9 cellular contexts compared by ENCODE assay signal in genomic region chr20:58895796-58896180, GRCh38. TPM values are rescaled to one million over a fixed set of nuclear protein-coding genes. Genes with fewer than 3 reads are reported as not detected.
DNase-seq lines count a peak whose midpoint lies in the region; ATAC-seq lines count a peak whose summit lies in the region.
"Had no signal": no experiment of that assay in that cellular context is flagged by ENCODE, and none has a peak within 500 bp of the region (broad histone marks: within the 10 kb centered on the region; RNA-seq: fewer than 3 reads in every experiment).

No MANE protein-coding gene starts in this region.

- POLR2A ChIA-PET in activated CD4-positive, alpha-beta memory T cell treated with anti-CD3 and anti-CD28 coated beads for 36 hours (lab: Charles Lee): no interaction called here
- POLR2A ChIA-PET in activated CD4-positive, alpha-beta memory T cell treated with anti-CD3 and anti-CD28 coated beads, Interleukin-2, amount 10 ng/mL, durations not matched to agents 7 days and 5 days (lab: Charles Lee): no interaction called here

- peaks cover 8% of the 10 kb centered on the region for H3K4me1 ChIP-seq in right cardiac atrium (ENCODE audit: control insufficient read depth, insufficient read depth, low read length)

- H3K36me3 Mint-ChIP-seq in activated CD4-positive, alpha-beta memory T cell treated with anti-CD3 and anti-CD28 coated beads for 36 hours: peaks cover 53% of the 10 kb centered on the region
- peaks cover 71% of the 10 kb centered on the region for H3K36me3 Mint-ChIP-seq in activated CD4-positive, alpha-beta memory T cell treated with anti-CD3 and anti-CD28 coated beads, Interleukin-2, amount 10 ng/mL, durations not matched to agents 7 days and 5 days (ENCODE audit: low read depth)
- peaks cover 14 to 72% of the 10 kb centered on the region in 2 donors for H3K36me3 Mint-ChIP-seq in activated naive CD4-positive, alpha-beta T cell treated with anti-CD3 and anti-CD28 coated beads, Interleukin-2, amount 50 U/mL, for 72 hours
- peaks cover 29 to 52% of the 10 kb centered on the region in 2 donors for H3K36me3 Mint-ChIP-seq in stimulated activated naive B cell treated with anti-CD40 and anti-IgM and Interleukin-4, amounts not matched to agents 10 μg/mL and 1 μg/mL and 100 μg/mL, for 72 hours

- no peaks in the 10 kb centered on the region for H3K9me3 ChIP-seq in right cardiac atrium (ENCODE audit: control insufficient read depth, low read length)

- CTCF ChIA-PET in activated CD4-positive, alpha-beta memory T cell treated with anti-CD3 and anti-CD28 coated beads for 36 hours (lab: Charles Lee): no interaction called here
- CTCF ChIA-PET in activated CD4-positive, alpha-beta memory T cell treated with anti-CD3 and anti-CD28 coated beads, Interleukin-2, amount 10 ng/mL, durations not matched to agents 7 days and 5 days (lab: Charles Lee): no interaction called here

- H3K4me3 Mint-ChIP-seq in activated CD4-positive, alpha-beta memory T cell treated with anti-CD3 and anti-CD28 coated beads for 36 hours: no peak overlapping the region
- H3K4me3 Mint-ChIP-seq in activated CD4-positive, alpha-beta memory T cell treated with anti-CD3 and anti-CD28 coated beads, Interleukin-2, amount 10 ng/mL, durations not matched to agents 7 days and 5 days: no peak overlapping the region
- peak overlapping the region; percentile 44 to 56 for H3K4me3 Mint-ChIP-seq in stimulated activated naive B cell treated with anti-CD40 and anti-IgM and Interleukin-4, amounts not matched to agents 10 μg/mL and 1 μg/mL and 100 μg/mL, for 72 hours

- no peaks in the 10 kb centered on the region for H3K9me3 Mint-ChIP-seq in activated CD4-positive, alpha-beta memory T cell treated with anti-CD3 and anti-CD28 coated beads for 36 hours
- H3K9me3 Mint-ChIP-seq in activated CD4-positive, alpha-beta memory T cell treated with anti-CD3 and anti-CD28 coated beads, Interleukin-2, amount 10 ng/mL, durations not matched to agents 7 days and 5 days: no peaks in the 10 kb centered on the region
- H3K9me3 Mint-ChIP-seq in activated naive CD4-positive, alpha-beta T cell treated with anti-CD3 and anti-CD28 coated beads, Interleukin-2, amount 50 U/mL, for 72 hours: no peaks in the 10 kb centered on the region
- H3K9me3 Mint-ChIP-seq in stimulated activated naive B cell treated with anti-CD40 and anti-IgM and Interleukin-4, amounts not matched to agents 10 μg/mL and 1 μg/mL and 100 μg/mL, for 72 hours: no peaks in the 10 kb centered on the region

- peak overlapping the region; percentile 76 for H3K27ac Mint-ChIP-seq in activated CD4-positive, alpha-beta memory T cell treated with anti-CD3 and anti-CD28 coated beads for 36 hours
- no peak overlapping the region for H3K27ac Mint-ChIP-seq in activated CD4-positive, alpha-beta memory T cell treated with anti-CD3 and anti-CD28 coated beads, Interleukin-2, amount 10 ng/mL, durations not matched to agents 7 days and 5 days
- peak overlapping the region; percentile 98 to 100 for H3K27ac Mint-ChIP-seq in activated naive CD4-positive, alpha-beta T cell treated with anti-CD3 and anti-CD28 coated beads, Interleukin-2, amount 50 U/mL, for 72 hours
- peak overlapping the region; percentile 76 for H3K27ac Mint-ChIP-seq in stimulated activated naive B cell treated with anti-CD40 and anti-IgM and Interleukin-4, amounts not matched to agents 10 μg/mL and 1 μg/mL and 100 μg/mL, for 72 hours

- H3K27me3 ChIP-seq in right cardiac atrium (ENCODE audit: control insufficient read depth, insufficient read depth): no peaks in the 10 kb centered on the region

- no peak for DNase-seq in activated CD4-positive, alpha-beta memory T cell treated with anti-CD3 and anti-CD28 coated beads for 36 hours
- no peak for DNase-seq in activated CD4-positive, alpha-beta memory T cell treated with anti-CD3 and anti-CD28 coated beads, Interleukin-2, amount 10 ng/mL, durations not matched to agents 7 days and 5 days
- DNase-seq in activated naive CD4-positive, alpha-beta T cell treated with anti-CD3 and anti-CD28 coated beads, Interleukin-2, amount 50 U/mL, for 72 hours (ENCODE audit: low spot score in 2 of 2): no peak
- peak in 2 of 3 donors; percentile 26 to 65 for DNase-seq in right cardiac atrium
- DNase-seq in stimulated activated naive B cell treated with anti-CD40 and anti-IgM and Interleukin-4, amounts not matched to agents 10 μg/mL and 1 μg/mL and 100 μg/mL, for 72 hours: no peak
- DNase-seq in GF-D8 (lab: John Stamatoyannopoulos, UW): no peak
- DNase-seq in NCI-H1092 treated with DMSO at 0.1 percent for 48 hours (lab: John Stamatoyannopoulos, UW): no peak

- no peak overlapping the region for H3K27ac ChIP-seq in right cardiac atrium (ENCODE audit: low read length)

- intact Hi-C loops in activated CD4-positive, alpha-beta memory T cell treated with anti-CD3 and anti-CD28 coated beads for 36 hours (cut with micrococcal nuclease): no loop called here
- intact Hi-C loops in right cardiac atrium (cut with DNase I): loop anchor here in 3 of 4 donors (10.0 kb wide), 3 partner anchors 89 to 149 kb away; partner anchors contain the start of genes NELFCD (in 2 of the 3), PRELID3B (in 1 of the 3) and TUBB1 (in 1 of the 3)

- ATAC-seq in activated naive CD4-positive, alpha-beta T cell treated with anti-CD3 and anti-CD28 coated beads, Interleukin-2, amount 50 U/mL, for 72 hours: no peak
- ATAC-seq in right cardiac atrium (no peak), GM21381 (IDR thresholded peaks at IDR 0.05; ENCODE audit: unreplicated experiment) (no peak)
- ATAC-seq in stimulated activated naive B cell treated with anti-CD40 and anti-IgM and Interleukin-4, amounts not matched to agents 10 μg/mL and 1 μg/mL and 100 μg/mL, for 72 hours (replicated peaks): no peak
- ATAC-seq: Panc1 had no signal

- WGBS in right cardiac atrium: 20% methylated on average over 11 of the region's 11 CpGs

- H3K4me3 ChIP-seq in right cardiac atrium (ENCODE audit: low read length): no peak overlapping the region

- peaks cover 61% of the 10 kb centered on the region for H3K4me1 Mint-ChIP-seq in activated CD4-positive, alpha-beta memory T cell treated with anti-CD3 and anti-CD28 coated beads for 36 hours (ENCODE audit: low read depth)
- peaks cover 53% of the 10 kb centered on the region for H3K4me1 Mint-ChIP-seq in activated CD4-positive, alpha-beta memory T cell treated with anti-CD3 and anti-CD28 coated beads, Interleukin-2, amount 10 ng/mL, durations not matched to agents 7 days and 5 days
- H3K4me1 Mint-ChIP-seq in stimulated activated naive B cell treated with anti-CD40 and anti-IgM and Interleukin-4, amounts not matched to agents 10 μg/mL and 1 μg/mL and 100 μg/mL, for 72 hours: peaks cover 36 to 72% of the 10 kb centered on the region in 2 donors

- no peaks in the 10 kb centered on the region for H3K27me3 Mint-ChIP-seq in activated CD4-positive, alpha-beta memory T cell treated with anti-CD3 and anti-CD28 coated beads for 36 hours
- no peaks in the 10 kb centered on the region for H3K27me3 Mint-ChIP-seq in activated CD4-positive, alpha-beta memory T cell treated with anti-CD3 and anti-CD28 coated beads, Interleukin-2, amount 10 ng/mL, durations not matched to agents 7 days and 5 days
- H3K27me3 Mint-ChIP-seq in stimulated activated naive B cell treated with anti-CD40 and anti-IgM and Interleukin-4, amounts not matched to agents 10 μg/mL and 1 μg/mL and 100 μg/mL, for 72 hours: no peaks in the 10 kb centered on the region

RNA-seq across cellular contexts. Expression of gene GNAS, which starts 43.3 kb away (rescaled TPM):
- total RNA-seq in activated CD4-positive, alpha-beta memory T cell treated with anti-CD3 and anti-CD28 coated beads for 36 hours: 100 to 1,000 TPM; 658 to 692 TPM
- total RNA-seq in activated CD4-positive, alpha-beta memory T cell treated with anti-CD3 and anti-CD28 coated beads, Interleukin-2, amount 10 ng/mL, durations not matched to agents 7 days and 5 days: 100 to 1,000 TPM; 790 to 809 TPM
- total RNA-seq in activated naive CD4-positive, alpha-beta T cell treated with anti-CD3 and anti-CD28 coated beads, Interleukin-2, amount 50 U/mL, for 72 hours: 100 to 1,000 TPM; 624 to 863 TPM
- 1,000 to 10,000 TPM; 1,230 to 1,665 (median 1,377) TPM for total RNA-seq in right cardiac atrium
- 1,885 TPM for polyA plus RNA-seq in right cardiac atrium

RNA-seq across cellular contexts. Expression of gene GNAS-AS1, which starts 45.1 kb away (rescaled TPM):
- total RNA-seq in activated CD4-positive, alpha-beta memory T cell treated with anti-CD3 and anti-CD28 coated beads for 36 hours: 1 to 10 TPM; 1.1 to 1.3 TPM
- 1 to 10 TPM in 1 of 2 experiments, under 1 TPM in 1; 0.65 to 1.0 TPM for total RNA-seq in activated CD4-positive, alpha-beta memory T cell treated with anti-CD3 and anti-CD28 coated beads, Interleukin-2, amount 10 ng/mL, durations not matched to agents 7 days and 5 days
- total RNA-seq in activated naive CD4-positive, alpha-beta T cell treated with anti-CD3 and anti-CD28 coated beads, Interleukin-2, amount 50 U/mL, for 72 hours: 1 to 10 TPM; 3.0 to 3.4 TPM
- total RNA-seq in right cardiac atrium: under 1 TPM; 0.42 to 0.74 (median 0.50) TPM
- 0.32 TPM for polyA plus RNA-seq in right cardiac atrium

Comparison
In these comparisons a context has a peak if more than half of its experiments do, and no peak if none do; other contexts are left out.
1. DNase-seq: peak in right cardiac atrium (2 of 3); none in activated CD4-positive, alpha-beta memory T cell treated with anti-CD3 and anti-CD28 coated beads for 36 hours (single experiment), activated CD4-positive, alpha-beta memory T cell treated with anti-CD3 and anti-CD28 coated beads, Interleukin-2, amount 10 ng/mL, durations not matched to agents 7 days and 5 days (single experiment), activated naive CD4-positive, alpha-beta T cell treated with anti-CD3 and anti-CD28 coated beads, Interleukin-2, amount 50 U/mL, for 72 hours (0 of 2), stimulated activated naive B cell treated with anti-CD40 and anti-IgM and Interleukin-4, amounts not matched to agents 10 μg/mL and 1 μg/mL and 100 μg/mL, for 72 hours (single experiment), GF-D8 (single experiment) and NCI-H1092 treated with DMSO at 0.1 percent for 48 hours (single experiment).
2. H3K4me3 Mint-ChIP-seq: peak in stimulated activated naive B cell treated with anti-CD40 and anti-IgM and Interleukin-4, amounts not matched to agents 10 μg/mL and 1 μg/mL and 100 μg/mL, for 72 hours (2 of 2); none in activated CD4-positive, alpha-beta memory T cell treated with anti-CD3 and anti-CD28 coated beads for 36 hours (single experiment) and activated CD4-positive, alpha-beta memory T cell treated with anti-CD3 and anti-CD28 coated beads, Interleukin-2, amount 10 ng/mL, durations not matched to agents 7 days and 5 days (single experiment).